ENCODE assay signal across 1 cellular context in the genomic region with DNA sequence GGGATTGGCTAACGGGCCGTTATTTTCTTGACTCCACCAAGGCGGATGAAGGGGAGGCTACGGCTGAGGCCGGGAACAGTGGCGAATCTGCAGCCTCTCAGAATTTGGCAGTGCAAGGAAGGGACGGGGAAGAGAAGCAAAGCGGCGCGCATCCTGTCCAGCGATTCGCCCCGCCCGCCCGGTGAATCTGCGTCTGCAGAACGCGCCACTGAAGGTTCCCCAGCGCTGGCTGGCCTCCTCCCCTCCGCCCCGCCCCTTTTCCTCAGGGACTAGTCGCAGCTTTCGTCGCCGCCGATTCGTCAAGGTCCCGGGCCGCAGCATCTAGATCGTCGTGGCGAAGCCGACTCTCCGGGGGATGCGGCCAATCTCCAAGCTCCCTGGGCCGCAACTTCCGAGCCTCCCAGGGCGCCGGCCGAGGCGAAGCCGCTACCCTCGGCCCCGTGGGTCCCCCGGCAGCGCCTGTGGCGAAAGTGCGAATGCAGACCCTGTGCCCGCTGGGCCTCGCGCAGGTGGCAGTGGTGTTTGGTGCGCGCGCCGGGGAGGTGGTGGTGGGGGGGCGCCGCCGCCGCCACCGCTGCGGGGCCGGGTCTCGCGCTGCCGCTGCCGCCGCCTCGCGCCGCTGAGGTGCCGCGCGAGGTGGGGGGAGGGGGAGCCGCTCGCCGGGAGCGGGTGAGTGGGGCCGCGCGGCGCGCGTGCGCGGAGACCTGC.
A peak's percentile ranks its signal among the peaks of the same experiment; 100 is the strongest.
TF ChIP-seq lines count a peak whose summit lies in the region.

A gene (plus strand): TSS at position 299 of the 708 bp plus-strand sequence. CDS start 978 bp downstream, outside the sequence.

TF ChIP-seq in WTC11, 78 proteins besides CTCF, POLR2A, EP300 and RAD21 (continued from another document):
- TF ChIP-seq, protein P1, sequence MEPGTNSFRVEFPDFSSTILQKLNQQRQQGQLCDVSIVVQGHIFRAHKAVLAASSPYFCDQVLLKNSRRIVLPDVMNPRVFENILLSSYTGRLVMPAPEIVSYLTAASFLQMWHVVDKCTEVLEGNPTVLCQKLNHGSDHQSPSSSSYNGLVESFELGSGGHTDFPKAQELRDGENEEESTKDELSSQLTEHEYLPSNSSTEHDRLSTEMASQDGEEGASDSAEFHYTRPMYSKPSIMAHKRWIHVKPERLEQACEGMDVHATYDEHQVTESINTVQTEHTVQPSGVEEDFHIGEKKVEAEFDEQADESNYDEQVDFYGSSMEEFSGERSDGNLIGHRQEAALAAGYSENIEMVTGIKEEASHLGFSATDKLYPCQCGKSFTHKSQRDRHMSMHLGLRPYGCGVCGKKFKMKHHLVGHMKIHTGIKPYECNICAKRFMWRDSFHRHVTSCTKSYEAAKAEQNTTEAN (CRISPR knock-in tag; IDR thresholded peaks at IDR 0.05): peak; percentile 28; the same call in 1 of the 2 replicates
- TF ChIP-seq, protein P2, sequence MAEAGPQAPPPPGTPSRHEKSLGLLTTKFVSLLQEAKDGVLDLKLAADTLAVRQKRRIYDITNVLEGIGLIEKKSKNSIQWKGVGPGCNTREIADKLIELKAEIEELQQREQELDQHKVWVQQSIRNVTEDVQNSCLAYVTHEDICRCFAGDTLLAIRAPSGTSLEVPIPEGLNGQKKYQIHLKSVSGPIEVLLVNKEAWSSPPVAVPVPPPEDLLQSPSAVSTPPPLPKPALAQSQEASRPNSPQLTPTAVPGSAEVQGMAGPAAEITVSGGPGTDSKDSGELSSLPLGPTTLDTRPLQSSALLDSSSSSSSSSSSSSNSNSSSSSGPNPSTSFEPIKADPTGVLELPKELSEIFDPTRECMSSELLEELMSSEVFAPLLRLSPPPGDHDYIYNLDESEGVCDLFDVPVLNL (CRISPR knock-in tag; IDR thresholded peaks at IDR 0.05; ENCODE audit: borderline replicate concordance, low read depth): no peak
- TF ChIP-seq, protein P3, sequence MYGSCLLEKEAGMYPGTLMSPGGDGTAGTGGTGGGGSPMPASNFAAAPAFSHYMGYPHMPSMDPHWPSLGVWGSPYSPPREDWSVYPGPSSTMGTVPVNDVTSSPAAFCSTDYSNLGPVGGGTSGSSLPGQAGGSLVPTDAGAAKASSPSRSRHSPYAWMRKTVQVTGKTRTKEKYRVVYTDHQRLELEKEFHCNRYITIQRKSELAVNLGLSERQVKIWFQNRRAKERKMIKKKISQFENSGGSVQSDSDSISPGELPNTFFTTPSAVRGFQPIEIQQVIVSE (CRISPR knock-in tag; IDR thresholded peaks at IDR 0.05; ENCODE audit: borderline replicate concordance): no peak
- TF ChIP-seq, protein P4, sequence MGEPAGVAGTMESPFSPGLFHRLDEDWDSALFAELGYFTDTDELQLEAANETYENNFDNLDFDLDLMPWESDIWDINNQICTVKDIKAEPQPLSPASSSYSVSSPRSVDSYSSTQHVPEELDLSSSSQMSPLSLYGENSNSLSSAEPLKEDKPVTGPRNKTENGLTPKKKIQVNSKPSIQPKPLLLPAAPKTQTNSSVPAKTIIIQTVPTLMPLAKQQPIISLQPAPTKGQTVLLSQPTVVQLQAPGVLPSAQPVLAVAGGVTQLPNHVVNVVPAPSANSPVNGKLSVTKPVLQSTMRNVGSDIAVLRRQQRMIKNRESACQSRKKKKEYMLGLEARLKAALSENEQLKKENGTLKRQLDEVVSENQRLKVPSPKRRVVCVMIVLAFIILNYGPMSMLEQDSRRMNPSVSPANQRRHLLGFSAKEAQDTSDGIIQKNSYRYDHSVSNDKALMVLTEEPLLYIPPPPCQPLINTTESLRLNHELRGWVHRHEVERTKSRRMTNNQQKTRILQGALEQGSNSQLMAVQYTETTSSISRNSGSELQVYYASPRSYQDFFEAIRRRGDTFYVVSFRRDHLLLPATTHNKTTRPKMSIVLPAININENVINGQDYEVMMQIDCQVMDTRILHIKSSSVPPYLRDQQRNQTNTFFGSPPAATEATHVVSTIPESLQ (CRISPR knock-in tag; IDR thresholded peaks at IDR 0.05): no peak
- TF ChIP-seq EMX1 (CRISPR knock-in tag; IDR thresholded peaks at IDR 0.05): no peak
- TF ChIP-seq NFYB (CRISPR knock-in tag; conservative IDR thresholded peaks at IDR 0.05; ENCODE audit: low read depth): no peak
- no peak for TF ChIP-seq ZNF121 (CRISPR knock-in tag; IDR thresholded peaks at IDR 0.05)
- no peak for TF ChIP-seq MYBL2 (CRISPR knock-in tag; IDR thresholded peaks at IDR 0.05)
- TF ChIP-seq, protein P5, sequence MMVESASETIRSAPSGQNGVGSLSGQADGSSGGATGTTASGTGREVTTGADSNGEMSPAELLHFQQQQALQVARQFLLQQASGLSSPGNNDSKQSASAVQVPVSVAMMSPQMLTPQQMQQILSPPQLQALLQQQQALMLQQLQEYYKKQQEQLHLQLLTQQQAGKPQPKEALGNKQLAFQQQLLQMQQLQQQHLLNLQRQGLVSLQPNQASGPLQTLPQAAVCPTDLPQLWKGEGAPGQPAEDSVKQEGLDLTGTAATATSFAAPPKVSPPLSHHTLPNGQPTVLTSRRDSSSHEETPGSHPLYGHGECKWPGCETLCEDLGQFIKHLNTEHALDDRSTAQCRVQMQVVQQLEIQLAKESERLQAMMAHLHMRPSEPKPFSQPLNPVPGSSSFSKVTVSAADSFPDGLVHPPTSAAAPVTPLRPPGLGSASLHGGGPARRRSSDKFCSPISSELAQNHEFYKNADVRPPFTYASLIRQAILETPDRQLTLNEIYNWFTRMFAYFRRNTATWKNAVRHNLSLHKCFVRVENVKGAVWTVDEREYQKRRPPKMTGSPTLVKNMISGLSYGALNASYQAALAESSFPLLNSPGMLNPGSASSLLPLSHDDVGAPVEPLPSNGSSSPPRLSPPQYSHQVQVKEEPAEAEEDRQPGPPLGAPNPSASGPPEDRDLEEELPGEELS (CRISPR knock-in tag; IDR thresholded peaks at IDR 0.05): peak; percentile 15; the same call in 1 of the 2 replicates
TF ChIP-seq in WTC11: peak in this region for 14.
